In the genomic region with DNA sequence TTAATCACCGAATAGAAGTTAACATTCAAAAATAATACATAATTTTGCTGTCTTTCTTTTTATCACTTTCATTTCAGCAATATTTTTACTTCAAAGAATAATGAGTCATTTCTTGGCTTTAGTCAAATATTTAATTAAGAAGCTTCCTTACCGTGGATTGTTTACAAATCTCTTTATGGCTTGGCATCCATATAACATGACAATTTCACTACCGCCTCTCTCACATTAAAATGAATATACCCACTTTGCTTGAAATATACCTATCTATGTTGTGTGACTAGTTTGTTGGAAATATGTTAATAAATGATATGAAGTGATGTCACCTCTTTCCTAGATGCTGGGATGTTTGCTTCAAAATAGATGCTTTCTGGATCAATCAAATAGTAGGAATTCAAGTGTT, we compare ENCODE assay signal across 20 cellular contexts.
"Had no signal": no experiment of that assay in that cellular context is flagged by ENCODE, and none has a peak within 500 bp of the region (broad histone marks: within the 10 kb centered on the region; RNA-seq: fewer than 3 reads in every experiment).

No MANE protein-coding gene starts in this region.

- H3K4me3 ChIP-seq: esophagus muscularis mucosa, gastrocnemius medialis, heart right ventricle, pancreas, psoas muscle, right lobe of liver, suprapubic skin, thyroid gland had no signal

- DNase-seq: effector memory CD4-positive, alpha-beta T cell; gastrocnemius medialis; heart right ventricle; hypothalamus; kidney glomerular epithelial cell; mesendoderm; naive B cell; occipital lobe; pancreas; psoas muscle; retina; right lobe of liver; stimulated activated CD4-positive, alpha-beta T cell treated with anti-CD3 and anti-CD28 coated beads, Interleukin-4, amount 100 ng/mL, for 1 hour; stimulated activated CD8-positive, alpha-beta memory T cell treated with anti-CD3 and anti-CD28 coated beads, Interleukin-4, amount 100 ng/mL, for 48 hours; stimulated activated naive CD8-positive, alpha-beta T cell treated with anti-CD3 and anti-CD28 coated beads, Interleukin-15, Interleukin-2, amounts not matched to agents 100 U/mL and 50 U/mL, for 24 hours; thyroid gland had no signal

- H3K4me1 ChIP-seq: esophagus muscularis mucosa, gastrocnemius medialis, heart right ventricle, pancreas, psoas muscle, right lobe of liver, suprapubic skin, thyroid gland had no signal

- H3K36me3 ChIP-seq: esophagus muscularis mucosa, gastrocnemius medialis, heart right ventricle, pancreas, right lobe of liver, suprapubic skin, thyroid gland had no signal

- H3K27me3 ChIP-seq: esophagus muscularis mucosa, gastrocnemius medialis, heart right ventricle, pancreas, right lobe of liver, suprapubic skin, thyroid gland had no signal

- ATAC-seq: gastrocnemius medialis; heart right ventricle; pancreas; psoas muscle; right lobe of liver; stimulated activated effector memory CD8-positive, alpha-beta T cell treated with anti-CD3 and anti-CD28 coated beads, Interleukin-12 subunit alpha, Interleukin-12 subunit beta, amount 100 ng/mL, for 72 hours; stimulated activated naive CD8-positive, alpha-beta T cell treated with anti-CD3 and anti-CD28 coated beads, Interleukin-15, Interleukin-2, amounts not matched to agents 100 U/mL and 50 U/mL, for 24 hours had no signal

- H3K9me3 ChIP-seq: esophagus muscularis mucosa, gastrocnemius medialis, pancreas, psoas muscle, right lobe of liver, thyroid gland had no signal

- H3K27ac ChIP-seq: epithelial cell of prostate, esophagus muscularis mucosa, gastrocnemius medialis, heart right ventricle, pancreas, psoas muscle, right lobe of liver, suprapubic skin, thyroid gland had no signal
